ENCODE assay signal across 2 cellular contexts in the genomic region with DNA sequence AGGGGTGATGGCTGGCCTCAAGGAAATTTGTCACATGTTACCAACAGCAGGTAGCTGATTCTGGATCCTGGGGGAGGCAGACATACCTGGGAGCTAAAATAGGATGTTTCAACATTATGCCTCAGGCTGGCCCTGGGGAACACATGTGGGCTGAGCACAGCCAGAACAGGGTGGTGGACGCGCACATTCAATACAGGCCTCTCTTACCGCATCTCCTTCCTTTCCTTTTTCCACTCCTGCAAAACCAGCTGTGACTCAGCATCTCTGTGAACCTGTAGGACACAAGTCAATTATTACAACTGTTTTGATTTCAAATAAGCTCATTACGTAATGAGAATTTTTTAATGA.
TF ChIP-seq lines count a peak whose summit lies in the region.

No MANE protein-coding gene starts in this region.

TF ChIP-seq in IMR-90, 13 proteins besides CTCF, POLR2A, EP300 and RAD21:
- TF ChIP-seq MXI1 (IDR thresholded peaks at IDR 0.05; ENCODE audit: borderline replicate concordance, low read depth, low read length) = no peak
- TF ChIP-seq NFE2L2 (IDR thresholded peaks at IDR 0.05; ENCODE audit: low read depth, low read length) = peak; percentile 49; the same call in 1 of the 2 replicates

TF ChIP-seq in K562, 482 proteins besides CTCF, POLR2A, EP300 and RAD21:
- TF ChIP-seq SOX6 (IDR thresholded peaks at IDR 0.05) (no peak), C11orf30 (IDR thresholded peaks at IDR 0.05; ENCODE audit: low read depth) (0 out of 2 replicates have a peak, but pooled peaks have one; percentile 6)
- TF ChIP-seq, protein P1, sequence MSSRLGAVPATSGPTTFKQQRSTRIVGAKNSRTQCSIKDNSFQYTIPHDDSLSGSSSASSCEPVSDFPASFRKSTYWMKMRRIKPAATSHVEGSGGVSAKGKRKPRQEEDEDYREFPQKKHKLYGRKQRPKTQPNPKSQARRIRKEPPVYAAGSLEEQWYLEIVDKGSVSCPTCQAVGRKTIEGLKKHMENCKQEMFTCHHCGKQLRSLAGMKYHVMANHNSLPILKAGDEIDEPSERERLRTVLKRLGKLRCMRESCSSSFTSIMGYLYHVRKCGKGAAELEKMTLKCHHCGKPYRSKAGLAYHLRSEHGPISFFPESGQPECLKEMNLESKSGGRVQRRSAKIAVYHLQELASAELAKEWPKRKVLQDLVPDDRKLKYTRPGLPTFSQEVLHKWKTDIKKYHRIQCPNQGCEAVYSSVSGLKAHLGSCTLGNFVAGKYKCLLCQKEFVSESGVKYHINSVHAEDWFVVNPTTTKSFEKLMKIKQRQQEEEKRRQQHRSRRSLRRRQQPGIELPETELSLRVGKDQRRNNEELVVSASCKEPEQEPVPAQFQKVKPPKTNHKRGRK (tag; IDR thresholded peaks at IDR 0.05) = no peak
- TF ChIP-seq, protein P2, sequence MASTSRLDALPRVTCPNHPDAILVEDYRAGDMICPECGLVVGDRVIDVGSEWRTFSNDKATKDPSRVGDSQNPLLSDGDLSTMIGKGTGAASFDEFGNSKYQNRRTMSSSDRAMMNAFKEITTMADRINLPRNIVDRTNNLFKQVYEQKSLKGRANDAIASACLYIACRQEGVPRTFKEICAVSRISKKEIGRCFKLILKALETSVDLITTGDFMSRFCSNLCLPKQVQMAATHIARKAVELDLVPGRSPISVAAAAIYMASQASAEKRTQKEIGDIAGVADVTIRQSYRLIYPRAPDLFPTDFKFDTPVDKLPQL (IDR thresholded peaks at IDR 0.05; ENCODE audit: extremely low read depth, insufficient read length) = no peak
- TF ChIP-seq, protein P3, sequence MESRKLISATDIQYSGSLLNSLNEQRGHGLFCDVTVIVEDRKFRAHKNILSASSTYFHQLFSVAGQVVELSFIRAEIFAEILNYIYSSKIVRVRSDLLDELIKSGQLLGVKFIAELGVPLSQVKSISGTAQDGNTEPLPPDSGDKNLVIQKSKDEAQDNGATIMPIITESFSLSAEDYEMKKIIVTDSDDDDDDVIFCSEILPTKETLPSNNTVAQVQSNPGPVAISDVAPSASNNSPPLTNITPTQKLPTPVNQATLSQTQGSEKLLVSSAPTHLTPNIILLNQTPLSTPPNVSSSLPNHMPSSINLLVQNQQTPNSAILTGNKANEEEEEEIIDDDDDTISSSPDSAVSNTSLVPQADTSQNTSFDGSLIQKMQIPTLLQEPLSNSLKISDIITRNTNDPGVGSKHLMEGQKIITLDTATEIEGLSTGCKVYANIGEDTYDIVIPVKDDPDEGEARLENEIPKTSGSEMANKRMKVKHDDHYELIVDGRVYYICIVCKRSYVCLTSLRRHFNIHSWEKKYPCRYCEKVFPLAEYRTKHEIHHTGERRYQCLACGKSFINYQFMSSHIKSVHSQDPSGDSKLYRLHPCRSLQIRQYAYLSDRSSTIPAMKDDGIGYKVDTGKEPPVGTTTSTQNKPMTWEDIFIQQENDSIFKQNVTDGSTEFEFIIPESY (CRISPR knock-in tag; IDR thresholded peaks at IDR 0.05) = 0 out of 2 replicates have a peak, but pooled peaks have one; percentile 21
- TF ChIP-seq, protein P4, sequence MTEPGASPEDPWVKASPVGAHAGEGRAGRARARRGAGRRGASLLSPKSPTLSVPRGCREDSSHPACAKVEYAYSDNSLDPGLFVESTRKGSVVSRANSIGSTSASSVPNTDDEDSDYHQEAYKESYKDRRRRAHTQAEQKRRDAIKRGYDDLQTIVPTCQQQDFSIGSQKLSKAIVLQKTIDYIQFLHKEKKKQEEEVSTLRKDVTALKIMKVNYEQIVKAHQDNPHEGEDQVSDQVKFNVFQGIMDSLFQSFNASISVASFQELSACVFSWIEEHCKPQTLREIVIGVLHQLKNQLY (CRISPR knock-in tag; conservative IDR thresholded peaks at IDR 0.05) = no peak
